8 cellular contexts compared by ENCODE assay signal in the genomic region with DNA sequence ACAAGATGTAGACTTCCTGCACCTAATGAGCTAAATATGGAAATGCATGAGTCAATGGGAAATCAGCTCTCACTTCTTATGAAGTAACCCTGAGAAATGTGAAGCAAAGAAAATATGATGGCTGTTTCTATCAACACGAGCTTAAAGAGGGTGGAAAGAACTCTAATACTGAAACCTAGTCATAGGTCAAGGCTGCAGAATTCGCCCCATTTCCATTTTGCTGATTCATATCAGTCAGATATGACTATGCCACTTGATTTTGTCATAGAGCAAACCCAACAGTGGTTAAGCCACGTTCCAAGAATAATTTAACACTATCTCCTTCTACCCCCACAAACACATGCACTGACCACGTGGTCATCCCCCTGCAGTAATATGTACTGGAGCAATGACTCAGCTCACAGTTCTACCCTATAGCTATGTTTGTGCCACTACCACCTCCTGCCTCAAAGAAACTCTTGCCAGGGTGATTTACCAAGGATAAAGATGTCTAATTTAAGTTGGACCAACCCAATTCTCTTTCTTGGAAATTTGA.
A peak's percentile ranks its signal among the peaks of the same experiment; 100 is the strongest.
DNase-seq lines count a peak whose midpoint lies in the region; ATAC-seq and TF ChIP-seq lines count a peak whose summit lies in the region.

No MANE protein-coding gene starts in this region.

- no peak overlapping the region for H3K4me3 Mint-ChIP-seq in CD8-positive, alpha-beta memory T cell

- H3K36me3 Mint-ChIP-seq in CD8-positive, alpha-beta memory T cell: no peaks in the 10 kb centered on the region

- TF ChIP-seq POLR2A in thyroid gland (IDR thresholded peaks at IDR 0.05): no peak

- H3K27me3 Mint-ChIP-seq in CD8-positive, alpha-beta memory T cell: no peaks in the 10 kb centered on the region

- H3K4me1 ChIP-seq in CD8-positive, alpha-beta memory T cell (ENCODE audit: insufficient read depth, low read length): no peaks in the 10 kb centered on the region
- peaks cover 0 to 3% of the 10 kb centered on the region in 2 donors for H3K4me1 ChIP-seq in thyroid gland

- H3K4me1 Mint-ChIP-seq in CD8-positive, alpha-beta memory T cell: no peaks in the 10 kb centered on the region

- DNase-seq in CD1c-positive myeloid dendritic cell (ENCODE audit: extremely low spot score) (peak; percentile 38), UCSD-AML1 (lab: John Stamatoyannopoulos, UW; ENCODE audit: unreplicated experiment) (peak; percentile 2), kidney epithelial cell (ENCODE audit: low read depth) (peak; percentile 80), thyroid gland (no peak), retina (no peak)
- DNase-seq in CD8-positive, alpha-beta memory T cell: no peak

- WGBS in thyroid gland, 2 donors: 57 to 61% methylated on average over 4 of the region's 4 CpGs

- CTCF ChIA-PET in CD8-positive, alpha-beta memory T cell (lab: Charles Lee): no interaction called here

- POLR2A ChIA-PET in CD8-positive, alpha-beta memory T cell (lab: Charles Lee): no interaction called here

- no peaks in the 10 kb centered on the region for H3K9me3 Mint-ChIP-seq in CD8-positive, alpha-beta memory T cell

- TF ChIP-seq CTCF in kidney epithelial cell (IDR thresholded peaks at IDR 0.05; ENCODE audit: insufficient read depth, low read length, poor library complexity, severe bottlenecking) (no peak), thyroid gland (IDR thresholded peaks at IDR 0.05) (no peak)

- intact Hi-C loops in thyroid gland (cut with DNase I): no loop called here

- ATAC-seq in GM19328 (IDR thresholded peaks at IDR 0.05; ENCODE audit: unreplicated experiment) (peak; percentile 91), HG03159 (IDR thresholded peaks at IDR 0.05; ENCODE audit: unreplicated experiment) (peak; percentile 91)

- no peak overlapping the region for H3K27ac ChIP-seq in CD8-positive, alpha-beta memory T cell (ENCODE audit: low read depth, low read length)
- no peak overlapping the region for H3K27ac ChIP-seq in thyroid gland

- no peak overlapping the region for H3K4me3 ChIP-seq in kidney epithelial cell (ENCODE audit: low read depth, low read length)
- no peak overlapping the region for H3K4me3 ChIP-seq in CD8-positive, alpha-beta memory T cell (ENCODE audit: low read length)
- H3K4me3 ChIP-seq in thyroid gland (replicated peaks in 1 of 3): no peak overlapping the region

- no peaks in the 10 kb centered on the region for H3K27me3 ChIP-seq in kidney epithelial cell (ENCODE audit: control insufficient read depth, insufficient read depth, low read length)
- no peaks in the 10 kb centered on the region for H3K27me3 ChIP-seq in CD8-positive, alpha-beta memory T cell (ENCODE audit: insufficient read depth, low read length, poor library complexity, severe bottlenecking)
- no peaks in the 10 kb centered on the region for H3K27me3 ChIP-seq in thyroid gland

- H3K9me3 ChIP-seq in CD8-positive, alpha-beta memory T cell (ENCODE audit: low read length): no peaks in the 10 kb centered on the region
- H3K9me3 ChIP-seq in thyroid gland: no peaks in the 10 kb centered on the region

- H3K36me3 ChIP-seq in kidney epithelial cell (ENCODE audit: control insufficient read depth, insufficient read depth, low read length) (no peaks in the 10 kb centered on the region), thyroid gland (no peaks in the 10 kb centered on the region)
- H3K36me3 ChIP-seq in CD8-positive, alpha-beta memory T cell (ENCODE audit: insufficient read depth, low read length): no peaks in the 10 kb centered on the region

- no peak overlapping the region for H3K27ac Mint-ChIP-seq in CD8-positive, alpha-beta memory T cell

Comparison
In these comparisons a context has a peak if more than half of its experiments do, and no peak if none do; other contexts are left out.
1. DNase-seq: peak in CD1c-positive myeloid dendritic cell (single experiment), UCSD-AML1 (single experiment) and kidney epithelial cell (single experiment); none in CD8-positive, alpha-beta memory T cell (0 of 5), thyroid gland (0 of 2) and retina (single experiment).